In genomic region chr12:49227701-49228100, GRCh38 we compare ENCODE assay signal across 13 cellular contexts.
DNase-seq lines count a peak whose midpoint lies in the region; ATAC-seq lines count a peak whose summit lies in the region.
"Had no signal": no experiment of that assay in that cellular context is flagged by ENCODE, and none has a peak within 500 bp of the region (broad histone marks: within the 10 kb centered on the region; RNA-seq: fewer than 3 reads in every experiment).

No MANE protein-coding gene starts in this region.

- DNase-seq in DMS 273 (lab: John Stamatoyannopoulos, UW; ENCODE audit: unreplicated experiment) = peak; percentile 57
- no peak for DNase-seq in DMS 273 treated with DMSO at 0.1 percent for 48 hours (lab: John Stamatoyannopoulos, UW)
- DNase-seq in NCI-H2171 treated with DMSO at 0.1 percent for 48 hours (lab: John Stamatoyannopoulos, UW) = peak; percentile 58
- peak; percentile 88 for DNase-seq in cerebellar cortex (ENCODE audit: low spot score)
- DNase-seq in pons (ENCODE audit: low spot score) = peak; percentile 59
- no peak for DNase-seq in EL
- no peak for DNase-seq in stimulated activated CD4-positive, alpha-beta T cell treated with anti-CD3 and anti-CD28 coated beads, Interleukin-4, amount 100 ng/mL, for 1 hour
- DNase-seq: activated CD4-positive, alpha-beta T cell treated with anti-CD3 and anti-CD28 coated beads, Interleukin-2, amount 50 U/mL, for 1 hour; activated gamma-delta T cell treated with Interleukin-2 at 50 U/mL for 16 hours; cerebellar nuclear complex; mammary epithelial cell; naive thymus-derived CD4-positive, alpha-beta T cell had no signal

- ATAC-seq in GM21381 (IDR thresholded peaks at IDR 0.05; ENCODE audit: unreplicated experiment) = no peak
- ATAC-seq: naive thymus-derived CD4-positive, alpha-beta T cell had no signal

Comparison
In these comparisons a context has a peak if more than half of its experiments do, and no peak if none do; other contexts are left out.
1. DNase-seq: peak in DMS 273 (single experiment), NCI-H2171 treated with DMSO at 0.1 percent for 48 hours (single experiment), cerebellar cortex (single experiment) and pons (single experiment); none in DMS 273 treated with DMSO at 0.1 percent for 48 hours (single experiment), EL (single experiment) and stimulated activated CD4-positive, alpha-beta T cell treated with anti-CD3 and anti-CD28 coated beads, Interleukin-4, amount 100 ng/mL, for 1 hour (single experiment).